ENCODE assay signal across 14 cellular contexts in the genomic region with DNA sequence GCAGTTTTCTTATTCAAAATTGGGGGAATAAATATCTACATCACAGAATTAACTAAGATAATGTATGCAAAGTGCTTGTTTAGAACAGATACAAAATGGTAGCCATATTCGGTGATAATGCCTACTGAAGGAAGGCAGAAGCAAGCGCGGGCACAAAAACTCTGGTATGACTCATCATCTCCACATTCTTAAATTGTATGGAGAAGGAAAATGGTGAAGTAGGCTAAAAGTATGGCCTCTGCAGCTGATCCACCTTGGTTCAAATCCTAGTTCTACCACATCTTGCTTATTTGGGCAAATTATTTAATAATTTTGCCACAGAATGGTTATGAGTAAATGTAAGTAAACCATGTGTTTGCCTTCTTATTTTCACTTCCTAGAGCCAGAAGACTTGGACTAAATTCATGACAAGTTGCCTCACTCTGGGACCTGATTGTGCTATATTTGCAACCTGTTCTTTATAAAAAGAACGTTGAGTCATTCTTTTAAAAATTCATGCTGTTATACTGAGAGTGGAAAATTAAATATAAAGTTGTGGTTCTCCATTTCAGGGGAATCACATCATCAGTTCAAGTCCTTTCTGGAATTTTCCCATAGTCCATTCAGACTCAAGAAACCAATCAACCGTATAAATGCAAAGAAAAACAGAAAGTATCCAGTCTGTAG. TPM values are rescaled to one million over a fixed set of nuclear protein-coding genes. Genes with fewer than 3 reads are reported as not detected.
DNase-seq lines count a peak whose midpoint lies in the region; ATAC-seq and TF ChIP-seq lines count a peak whose summit lies in the region.
"Had no signal": no experiment of that assay in that cellular context is flagged by ENCODE, and none has a peak within 500 bp of the region (broad histone marks: within the 10 kb centered on the region; RNA-seq: fewer than 3 reads in every experiment).

No MANE protein-coding gene starts in this region.

- H3K27ac ChIP-seq in aorta (ENCODE audit: low read depth in 1 of 2, low read length in 2 of 2) = peak overlapping the region in 1 of 2 donors; percentile 97
- H3K27ac ChIP-seq: 22Rv1, adrenal gland, testis had no signal

- TF ChIP-seq CTCF in fibroblast of the aortic adventitia (IDR thresholded peaks at IDR 0.05; ENCODE audit: insufficient read depth, low read length) = no peak

- ATAC-seq in aorta (ENCODE audit: low FRiP score) = peak; percentile 69

- H3K4me3 ChIP-seq in adipocyte (ENCODE audit: low read length) (no peak overlapping the region), fibroblast of the aortic adventitia (ENCODE audit: low read depth, low read length) (no peak overlapping the region), aorta (ENCODE audit: low read length in 2 of 2) (peak overlapping the region in 1 of 2 donors; percentile 21)
- H3K4me3 ChIP-seq: adrenal gland, testis had no signal

- H3K27me3 ChIP-seq in adipocyte (replicated peaks; ENCODE audit: control insufficient read depth, insufficient read depth, low read length) = no peaks in the 10 kb centered on the region
- H3K27me3 ChIP-seq in aorta (ENCODE audit: control insufficient read depth in 1 of 2, insufficient read depth in 2 of 2, low read length in 1 of 2) = no peaks in the 10 kb centered on the region
- H3K27me3 ChIP-seq: adrenal gland, testis had no signal

- WGBS in aorta, 2 donors = 12 to 15% methylated on average over 5 of the region's 5 CpGs

- DNase-seq in NOMO-1 treated with DMSO at 0.1 percent for 48 hours (lab: John Stamatoyannopoulos, UW; ENCODE audit: unreplicated experiment) (peak; percentile 34), NOMO-1 treated with dmso at 0.1 percent for 144 hours (lab: John Stamatoyannopoulos, UW; ENCODE audit: unreplicated experiment) (no peak), adipocyte (ENCODE audit: low read depth) (peak; percentile 88), fibroblast of the aortic adventitia (ENCODE audit: low read depth) (peak; percentile 83), aorta (no peak), DMS53 (lab: John Stamatoyannopoulos, UW) (no peak), NCI-H2227 (lab: John Stamatoyannopoulos, UW; ENCODE audit: unreplicated experiment) (no peak), NCI-H2171 treated with DMSO at 0.1 percent for 48 hours (lab: John Stamatoyannopoulos, UW) (no peak)
- DNase-seq: adrenal gland, DND-41, NCI-H345, RPMI8226, testis had no signal

- H3K9me3 ChIP-seq in adipocyte (ENCODE audit: control insufficient read depth, low read length) (no peaks in the 10 kb centered on the region), aorta (ENCODE audit: control insufficient read depth, low read length) (no peaks in the 10 kb centered on the region)
- H3K9me3 ChIP-seq: adrenal gland, testis had no signal

- H3K9ac ChIP-seq in adipocyte (ENCODE audit: low read length) = no peak overlapping the region

- H3K36me3 ChIP-seq in adipocyte (ENCODE audit: control insufficient read depth, insufficient read depth, low read length, severe bottlenecking) (no peaks in the 10 kb centered on the region), aorta (ENCODE audit: control insufficient read depth in 1 of 2, insufficient read depth in 2 of 2, low read length in 1 of 2) (no peaks in the 10 kb centered on the region)
- H3K36me3 ChIP-seq: adrenal gland had no signal

- H3K4me1 ChIP-seq in adipocyte (ENCODE audit: control insufficient read depth, insufficient read depth, low read length) (peaks cover 14% of the 10 kb centered on the region), aorta (ENCODE audit: control insufficient read depth in 1 of 2, insufficient read depth in 2 of 2, low read length in 2 of 2) (peaks cover 0 to 2% of the 10 kb centered on the region in 2 donors)
- H3K4me1 ChIP-seq: adrenal gland, testis had no signal

- intact Hi-C loops in aorta (cut with DNase I) = loop anchor here (2.0 to 5.0 kb wide), 4 partner anchors 50 to 380 kb away; no protein-coding TSS in a partner anchor

RNA-seq across cellular contexts. Expression of a gene that starts 9.0 kb away (rescaled TPM):
- total RNA-seq in fibroblast of the aortic adventitia (ENCODE audit: low replicate concordance) = 4.5 and 7.0 TPM in 2 replicates
- 1 to 10 TPM; 3.9 to 7.7 TPM for total RNA-seq in aorta
- polyA plus RNA-seq in aorta = 1 to 10 TPM in 1 of 2 donors, under 1 TPM in 1; 0.56 to 3.0 TPM

RNA-seq across cellular contexts. Expression of a gene that starts 16.6 kb away (rescaled TPM):
- total RNA-seq in fibroblast of the aortic adventitia (ENCODE audit: low replicate concordance) = 27.4 and 98.4 TPM in 2 replicates
- total RNA-seq in aorta = 10 to 100 TPM; 24.3 to 26.4 TPM
- polyA plus RNA-seq in aorta = 10 to 100 TPM in 1 of 2 donors, 1 to 10 TPM in 1; 9.2 to 10.1 TPM

Comparison
In these comparisons a context has a peak if more than half of its experiments do, and no peak if none do; other contexts are left out.
1. DNase-seq: peak in NOMO-1 treated with DMSO at 0.1 percent for 48 hours (single experiment), adipocyte (single experiment) and fibroblast of the aortic adventitia (single experiment); none in NOMO-1 treated with dmso at 0.1 percent for 144 hours (single experiment), aorta (0 of 2), DMS53 (single experiment), NCI-H2227 (single experiment) and NCI-H2171 treated with DMSO at 0.1 percent for 48 hours (single experiment).